14 cellular contexts compared by ENCODE assay signal in genomic region chr2:6946722-6947121, GRCh38. TPM values are rescaled to one million over a fixed set of nuclear protein-coding genes. Genes with fewer than 3 reads are reported as not detected.
DNase-seq lines count a peak whose midpoint lies in the region; ATAC-seq and TF ChIP-seq lines count a peak whose summit lies in the region.
"Had no signal": no experiment of that assay in that cellular context is flagged by ENCODE, and none has a peak within 500 bp of the region (broad histone marks: within the 10 kb centered on the region; RNA-seq: fewer than 3 reads in every experiment).

No MANE protein-coding gene starts in this region.

- H3K36me3 ChIP-seq in breast epithelium (no peaks in the 10 kb centered on the region), adipocyte (ENCODE audit: control insufficient read depth, insufficient read depth, low read length, severe bottlenecking) (no peaks in the 10 kb centered on the region), endodermal cell (ENCODE audit: control insufficient read depth, insufficient read depth, low read length) (no peaks in the 10 kb centered on the region)

- ATAC-seq in T-cell (replicated peaks in 1 of 4) (no peak), T-helper 17 cell (no peak)

- H3K27me3 Mint-ChIP-seq in MCF 10A (ENCODE audit: insufficient read depth, unreplicated experiment) (peaks cover 62% of the 10 kb centered on the region), T-cell (no peaks in the 10 kb centered on the region), endodermal cell (ENCODE audit: insufficient read depth) (no peaks in the 10 kb centered on the region), T-helper 17 cell (no peaks in the 10 kb centered on the region)
- no peaks in the 10 kb centered on the region for H3K27me3 Mint-ChIP-seq in activated T-helper 1 cell treated with anti-CD3 and anti-CD28 coated beads, Interleukin-12 subunit alpha, Interleukin-12 subunit beta, Interleukin-2, Interleukin-4 antibody, amounts not matched to agents 30 ng/mL and 10 ng/mL and 1 ng/mL, durations not matched to agents 14 hours and 24 hours and 36 hours (ENCODE audit: insufficient read depth)

- intact Hi-C loops in MCF 10A (cut with micrococcal nuclease) (no loop called here), breast epithelium (cut with DNase I; ENCODE audit: low total_unique reads) (no loop called here)
- intact Hi-C loops in activated T-helper 1 cell treated with anti-CD3 and anti-CD28 coated beads, Interleukin-12 subunit alpha, Interleukin-12 subunit beta, Interleukin-2, Interleukin-4 antibody, amounts not matched to agents 30 ng/mL and 10 ng/mL and 1 ng/mL, durations not matched to agents 14 hours and 24 hours and 36 hours (cut with micrococcal nuclease) = loop anchor here (2.0 kb wide), 1 partner anchor 38 kb away; no protein-coding TSS in a partner anchor

- H3K9me3 ChIP-seq in breast epithelium = no peaks in the 10 kb centered on the region
- H3K9me3 ChIP-seq in adipocyte (ENCODE audit: control insufficient read depth, low read length) = no peaks in the 10 kb centered on the region
- no peaks in the 10 kb centered on the region for H3K9me3 ChIP-seq in endodermal cell (ENCODE audit: control insufficient read depth, low read length)
- no peaks in the 10 kb centered on the region for H3K9me3 ChIP-seq in T-helper 17 cell (ENCODE audit: control insufficient read depth, low read length, poor library complexity, severe bottlenecking)
- H3K9me3 ChIP-seq: lower lobe of right lung had no signal

- H3K4me1 ChIP-seq in breast epithelium (no peaks in the 10 kb centered on the region), adipocyte (ENCODE audit: control insufficient read depth, insufficient read depth, low read length) (peaks cover 32% of the 10 kb centered on the region), endodermal cell (ENCODE audit: control insufficient read depth, insufficient read depth, low read length) (no peaks in the 10 kb centered on the region)
- H3K4me1 ChIP-seq: lower lobe of right lung had no signal

- H3K36me3 Mint-ChIP-seq in MCF 10A (ENCODE audit: insufficient read depth, unreplicated experiment) = no peaks in the 10 kb centered on the region
- peaks cover 50% of the 10 kb centered on the region for H3K36me3 Mint-ChIP-seq in T-cell
- H3K36me3 Mint-ChIP-seq in endodermal cell (ENCODE audit: low read depth) = peaks cover 11% of the 10 kb centered on the region
- H3K36me3 Mint-ChIP-seq in activated T-helper 1 cell treated with anti-CD3 and anti-CD28 coated beads, Interleukin-12 subunit alpha, Interleukin-12 subunit beta, Interleukin-2, Interleukin-4 antibody, amounts not matched to agents 30 ng/mL and 10 ng/mL and 1 ng/mL, durations not matched to agents 14 hours and 24 hours and 36 hours (ENCODE audit: low read depth) = peaks cover 30% of the 10 kb centered on the region
- peaks cover 17% of the 10 kb centered on the region for H3K36me3 Mint-ChIP-seq in T-helper 17 cell (ENCODE audit: low read depth)

- H3K4me3 Mint-ChIP-seq in MCF 10A (ENCODE audit: unreplicated experiment) (no peak overlapping the region), T-cell (no peak overlapping the region), endodermal cell (no peak overlapping the region), T-helper 17 cell (no peak overlapping the region)
- no peak overlapping the region for H3K4me3 Mint-ChIP-seq in activated T-helper 1 cell treated with anti-CD3 and anti-CD28 coated beads, Interleukin-12 subunit alpha, Interleukin-12 subunit beta, Interleukin-2, Interleukin-4 antibody, amounts not matched to agents 30 ng/mL and 10 ng/mL and 1 ng/mL, durations not matched to agents 14 hours and 24 hours and 36 hours

- BruUV-seq in MCF 10A (replicated peaks; lab: Mats Ljungman, UMichigan) = no TSS peak

- no peaks in the 10 kb centered on the region for H3K9me3 Mint-ChIP-seq in MCF 10A (ENCODE audit: unreplicated experiment)
- no peaks in the 10 kb centered on the region for H3K9me3 Mint-ChIP-seq in T-cell
- no peaks in the 10 kb centered on the region for H3K9me3 Mint-ChIP-seq in endodermal cell
- no peaks in the 10 kb centered on the region for H3K9me3 Mint-ChIP-seq in activated T-helper 1 cell treated with anti-CD3 and anti-CD28 coated beads, Interleukin-12 subunit alpha, Interleukin-12 subunit beta, Interleukin-2, Interleukin-4 antibody, amounts not matched to agents 30 ng/mL and 10 ng/mL and 1 ng/mL, durations not matched to agents 14 hours and 24 hours and 36 hours

- DNase-seq in MCF 10A (ENCODE audit: unreplicated experiment) = peak; percentile 75
- DNase-seq in breast epithelium (ENCODE audit: low spot score in 2 of 2) = no peak
- DNase-seq in adipocyte (ENCODE audit: low read depth) = peak; percentile 83
- peak; percentile 70 for DNase-seq in fibroblast of the conjunctiva (ENCODE audit: low read depth)
- no peak for DNase-seq in T-cell
- no peak for DNase-seq in endodermal cell
- no peak for DNase-seq in activated T-helper 1 cell treated with anti-CD3 and anti-CD28 coated beads, Interleukin-12 subunit alpha, Interleukin-12 subunit beta, Interleukin-2, Interleukin-4 antibody, amounts not matched to agents 30 ng/mL and 10 ng/mL and 1 ng/mL, durations not matched to agents 14 hours and 24 hours and 36 hours (ENCODE audit: low spot score)
- DNase-seq in T-helper 17 cell = no peak
- DNase-seq: AML-193; central memory CD4-positive, alpha-beta T cell; lower lobe of right lung; NCI-H1048; occipital lobe; stimulated activated CD4-positive, alpha-beta T cell treated with anti-CD3 and anti-CD28 coated beads, Interleukin-4, amount 100 ng/mL, for 24 hours had no signal

- 95% methylated on average over 2 of the region's 2 CpGs; no CpG with 5 or more reads in 1 of the 2 experiments for WGBS in endodermal cell (ENCODE audit: insufficient coverage in 1 of 2, insufficient read length in 1 of 2), 2 experiments

- no peaks in the 10 kb centered on the region for H3K4me1 Mint-ChIP-seq in MCF 10A (ENCODE audit: insufficient read depth, unreplicated experiment)
- peaks cover 49 to 57% (median 52%) of the 10 kb centered on the region in 3 donors for H3K4me1 Mint-ChIP-seq in T-cell
- H3K4me1 Mint-ChIP-seq in endodermal cell = no peaks in the 10 kb centered on the region
- peaks cover 59% of the 10 kb centered on the region for H3K4me1 Mint-ChIP-seq in activated T-helper 1 cell treated with anti-CD3 and anti-CD28 coated beads, Interleukin-12 subunit alpha, Interleukin-12 subunit beta, Interleukin-2, Interleukin-4 antibody, amounts not matched to agents 30 ng/mL and 10 ng/mL and 1 ng/mL, durations not matched to agents 14 hours and 24 hours and 36 hours (ENCODE audit: low read depth)
- H3K4me1 Mint-ChIP-seq in T-helper 17 cell = peaks cover 38% of the 10 kb centered on the region

- H3K4me3 ChIP-seq in breast epithelium = no peak overlapping the region
- no peak overlapping the region for H3K4me3 ChIP-seq in adipocyte (ENCODE audit: low read length)
- H3K4me3 ChIP-seq in endodermal cell (ENCODE audit: low read length) = no peak overlapping the region
- H3K4me3 ChIP-seq: lower lobe of right lung had no signal

- H3K9ac ChIP-seq in adipocyte (ENCODE audit: low read length) = no peak overlapping the region
- H3K9ac ChIP-seq in endodermal cell (ENCODE audit: extremely low read depth, low read length, poor library complexity, severe bottlenecking) = no peak overlapping the region

- CTCF ChIA-PET in MCF 10A (lab: Yijun Ruan, JAX) = no interaction called here
- CTCF ChIA-PET in T-cell (lab: Charles Lee) = no interaction called here

- H3K27ac ChIP-seq in breast epithelium = no peak overlapping the region
- no peak overlapping the region for H3K27ac ChIP-seq in endodermal cell (ENCODE audit: low read depth, low read length)
- H3K27ac ChIP-seq: lower lobe of right lung had no signal

- H3K27me3 ChIP-seq in breast epithelium (no peaks in the 10 kb centered on the region), adipocyte (replicated peaks; ENCODE audit: control insufficient read depth, insufficient read depth, low read length) (peaks cover 5% of the 10 kb centered on the region), endodermal cell (ENCODE audit: control insufficient read depth, insufficient read depth, low read length, poor library complexity, severe bottlenecking) (no peaks in the 10 kb centered on the region)

- TF ChIP-seq POLR2A in breast epithelium (IDR thresholded peaks at IDR 0.05) = no peak

- TF ChIP-seq CTCF in MCF 10A (IDR thresholded peaks at IDR 0.05; ENCODE audit: unreplicated experiment) = no peak
- no peak for TF ChIP-seq CTCF in breast epithelium (IDR thresholded peaks at IDR 0.05)
- TF ChIP-seq CTCF in endodermal cell (conservative IDR thresholded peaks at IDR 0.05) = no peak

- H3K27ac Mint-ChIP-seq in MCF 10A (ENCODE audit: low read depth, unreplicated experiment) (no peak overlapping the region), T-cell (no peak overlapping the region), endodermal cell (no peak overlapping the region), T-helper 17 cell (no peak overlapping the region)
- no peak overlapping the region for H3K27ac Mint-ChIP-seq in activated T-helper 1 cell treated with anti-CD3 and anti-CD28 coated beads, Interleukin-12 subunit alpha, Interleukin-12 subunit beta, Interleukin-2, Interleukin-4 antibody, amounts not matched to agents 30 ng/mL and 10 ng/mL and 1 ng/mL, durations not matched to agents 14 hours and 24 hours and 36 hours

- POLR2A ChIA-PET in MCF 10A (lab: Yijun Ruan, JAX) (interaction anchor here (0.7 to 1.1 kb wide), 2 partner anchors 35 to 277 kb away, joined by 4 read pairs; no protein-coding TSS in a partner anchor), T-cell (lab: Charles Lee) (no interaction called here)

RNA-seq across cellular contexts. Expression of gene RNF144A, which starts 29.5 kb away (rescaled TPM):
- 0.21 and 0.47 TPM in 2 replicates for total RNA-seq in MCF 10A (2022)
- total RNA-seq in breast epithelium = 10 to 100 TPM; 10.8 to 17.1 (median 11.6) TPM
- total RNA-seq in T-cell = 10 to 100 TPM; 46.3 to 93.1 (median 79.9) TPM
- 10 to 100 TPM; 12.4 to 26.0 TPM for total RNA-seq in endodermal cell
- 31.7 TPM for polyA plus RNA-seq in endodermal cell (2013, experiment 1 of 2)
- 25.7 TPM for polyA plus RNA-seq in endodermal cell (2013, experiment 2 of 2)
- 14.4 and 16.6 TPM in 2 replicates for total RNA-seq in activated T-helper 1 cell treated with anti-CD3 and anti-CD28 coated beads, Interleukin-12 subunit alpha, Interleukin-12 subunit beta, Interleukin-2, Interleukin-4 antibody, amounts not matched to agents 30 ng/mL and 10 ng/mL and 1 ng/mL, durations not matched to agents 14 hours and 24 hours and 36 hours
- total RNA-seq in T-helper 17 cell = 10 to 100 TPM; 15.1 to 21.4 TPM

Comparison
In these comparisons a context has a peak if more than half of its experiments do, and no peak if none do; other contexts are left out.
1. DNase-seq: peak in MCF 10A (single experiment), adipocyte (single experiment) and fibroblast of the conjunctiva (single experiment); none in breast epithelium (0 of 2), T-cell (0 of 34), endodermal cell (single experiment), activated T-helper 1 cell treated with anti-CD3 and anti-CD28 coated beads, Interleukin-12 subunit alpha, Interleukin-12 subunit beta, Interleukin-2, Interleukin-4 antibody, amounts not matched to agents 30 ng/mL and 10 ng/mL and 1 ng/mL, durations not matched to agents 14 hours and 24 hours and 36 hours (single experiment) and T-helper 17 cell (0 of 3).